In genomic region chr9:134807726-134808125, GRCh38 we compare ENCODE assay signal across 16 cellular contexts.
DNase-seq lines count a peak whose midpoint lies in the region; ATAC-seq, FAIRE-seq and TF ChIP-seq lines count a peak whose summit lies in the region.
"Had no signal": no experiment of that assay in that cellular context is flagged by ENCODE, and none has a peak within 500 bp of the region (broad histone marks: within the 10 kb centered on the region; RNA-seq: fewer than 3 reads in every experiment).

No MANE protein-coding gene starts in this region.

- intact Hi-C loops in prostate gland (cut with DNase I), result no loop called here
- intact Hi-C loops in CD4-positive, alpha-beta memory T cell (cut with micrococcal nuclease), result no loop called here

- H3K4me2 ChIP-seq in astrocyte (ENCODE audit: low read length) (peak overlapping the region; percentile 51), neuronal stem cell (ENCODE audit: insufficient read depth, low read length, poor library complexity, severe bottlenecking) (no peak overlapping the region)

- H3K9ac ChIP-seq in astrocyte (ENCODE audit: low read length), result peak overlapping the region; percentile 23
- no peak overlapping the region for H3K9ac ChIP-seq in neuronal stem cell (ENCODE audit: low read depth, low read length, poor library complexity)

- H3K4ac ChIP-seq in neuronal stem cell (ENCODE audit: low read length), result no peak overlapping the region

- H3K9me3 ChIP-seq in astrocyte (ENCODE audit: insufficient read depth, low read depth, low read length) (no peaks in the 10 kb centered on the region), prostate gland (no peaks in the 10 kb centered on the region), neuronal stem cell (replicated peaks in 1 of 2; ENCODE audit: control insufficient read depth in 2 of 2, insufficient read depth in 1 of 2, low read depth in 1 of 2, low read length in 2 of 2) (no peaks in the 10 kb centered on the region)
- no peaks in the 10 kb centered on the region for H3K9me3 ChIP-seq in CD4-positive, alpha-beta memory T cell (ENCODE audit: control insufficient read depth in 1 of 2, low read length in 2 of 2)
- H3K9me3 ChIP-seq: upper lobe of left lung had no signal

- no peak for TF ChIP-seq POLR2A in prostate gland (IDR thresholded peaks at IDR 0.05)

- peak overlapping the region; percentile 8 for H3K4me3 Mint-ChIP-seq in astrocyte (ENCODE audit: unreplicated experiment)
- no peak overlapping the region for H3K4me3 Mint-ChIP-seq in CD4-positive, alpha-beta memory T cell
- H3K4me3 Mint-ChIP-seq: neural crest cell had no signal

- H3K4me3 ChIP-seq in AG09309 (ENCODE audit: control insufficient read depth, low read depth, low read length), result no peak overlapping the region
- no peak overlapping the region for H3K4me3 ChIP-seq in astrocyte (ENCODE audit: insufficient read depth, low read depth, low read length)
- H3K4me3 ChIP-seq in prostate gland, result no peak overlapping the region
- no peak overlapping the region for H3K4me3 ChIP-seq in CD4-positive, alpha-beta memory T cell (ENCODE audit: low read length in 2 of 2)
- no peak overlapping the region for H3K4me3 ChIP-seq in neuronal stem cell (ENCODE audit: low read length in 2 of 2)
- H3K4me3 ChIP-seq: upper lobe of left lung had no signal

- H3K27me3 ChIP-seq in astrocyte (ENCODE audit: insufficient read depth, low read length), result no peaks in the 10 kb centered on the region
- no peaks in the 10 kb centered on the region for H3K27me3 ChIP-seq in prostate gland (replicated peaks; ENCODE audit: insufficient read depth)
- no peaks in the 10 kb centered on the region for H3K27me3 ChIP-seq in CD4-positive, alpha-beta memory T cell (ENCODE audit: insufficient read depth, low read length)
- H3K27me3 ChIP-seq in neuronal stem cell (ENCODE audit: control insufficient read depth in 3 of 3, insufficient read depth in 3 of 3, low read depth in 1 of 3, low read length in 3 of 3), result peaks cover 0 to 3% (median 0%) of the 10 kb centered on the region in 3 experiments
- H3K27me3 ChIP-seq: upper lobe of left lung had no signal

- H3K27ac Mint-ChIP-seq in astrocyte (ENCODE audit: unreplicated experiment), result peak overlapping the region; percentile 60
- H3K27ac Mint-ChIP-seq in CD4-positive, alpha-beta memory T cell, result no peak overlapping the region

- FAIRE-seq in astrocyte (lab: Jason Lieb, UNC), result peak; percentile 9

- peaks cover 82% of the 10 kb centered on the region for H4K20me1 ChIP-seq in astrocyte (ENCODE audit: insufficient read depth, low read length)

- no peak for TF ChIP-seq CTCF in AG09309 (IDR thresholded peaks at IDR 0.05; ENCODE audit: control insufficient read depth, insufficient read depth, low read depth, low read length, missing control alignments)
- no peak for TF ChIP-seq CTCF in astrocyte (IDR thresholded peaks at IDR 0.05; ENCODE audit: insufficient read depth, low read depth, low read length)
- TF ChIP-seq CTCF in prostate gland (IDR thresholded peaks at IDR 0.05), result no peak

- 23% methylated on average over 4 of the region's 4 CpGs for WGBS in prostate gland
- WGBS in neuronal stem cell (ENCODE audit: extremely low coverage in 2 of 2, insufficient read length in 2 of 2, insufficient replicate concordance in 1 of 2), 2 donors, result no CpG with 5 or more reads among the region's 4 CpGs

- no peaks in the 10 kb centered on the region for H3K27me3 Mint-ChIP-seq in astrocyte (ENCODE audit: low read depth, unreplicated experiment)
- H3K27me3 Mint-ChIP-seq in CD4-positive, alpha-beta memory T cell, result peaks cover 0 to 1% of the 10 kb centered on the region in 2 donors

- CTCF ChIA-PET in CD4-positive, alpha-beta memory T cell (lab: Charles Lee; ENCODE audit: partially characterized antibody), result no interaction called here

- H3K27ac ChIP-seq in astrocyte (ENCODE audit: low read depth, low read length), result peak overlapping the region; percentile 66
- no peak overlapping the region for H3K27ac ChIP-seq in prostate gland
- no peak overlapping the region for H3K27ac ChIP-seq in CD4-positive, alpha-beta memory T cell (ENCODE audit: low read depth, low read length)
- H3K27ac ChIP-seq in neuronal stem cell (replicated peaks; ENCODE audit: low read length), result no peak overlapping the region
- H3K27ac ChIP-seq: upper lobe of left lung had no signal

- H3K9me3 Mint-ChIP-seq in astrocyte (ENCODE audit: unreplicated experiment), result no peaks in the 10 kb centered on the region
- peaks cover 0 to 4% (median 0%) of the 10 kb centered on the region in 8 donors for H3K9me3 Mint-ChIP-seq in CD4-positive, alpha-beta memory T cell
- H3K9me3 Mint-ChIP-seq: neural crest cell had no signal

- H3K4me1 ChIP-seq in astrocyte (ENCODE audit: insufficient read depth, low read length), result peaks cover 56% of the 10 kb centered on the region
- no peaks in the 10 kb centered on the region for H3K4me1 ChIP-seq in prostate gland (replicated peaks)
- H3K4me1 ChIP-seq in CD4-positive, alpha-beta memory T cell (ENCODE audit: insufficient read depth, low read length), result no peaks in the 10 kb centered on the region
- H3K4me1 ChIP-seq in neuronal stem cell (ENCODE audit: control insufficient read depth in 2 of 2, insufficient read depth in 1 of 2, low read depth in 1 of 2, low read length in 2 of 2), result peaks cover 0 to 30% of the 10 kb centered on the region in 2 donors

- H2AFZ ChIP-seq in astrocyte (ENCODE audit: low read depth, low read length) (no peak overlapping the region), neuronal stem cell (ENCODE audit: low read length) (no peak overlapping the region)

- no peak overlapping the region for H2BK15ac ChIP-seq in neuronal stem cell (ENCODE audit: low read length)

- H3K36me3 ChIP-seq in astrocyte (ENCODE audit: insufficient read depth, low read length), result peaks cover 43% of the 10 kb centered on the region
- H3K36me3 ChIP-seq in prostate gland, result no peaks in the 10 kb centered on the region
- no peaks in the 10 kb centered on the region for H3K36me3 ChIP-seq in CD4-positive, alpha-beta memory T cell (ENCODE audit: insufficient read depth, low read length)
- no peaks in the 10 kb centered on the region for H3K36me3 ChIP-seq in neuronal stem cell (replicated peaks in 1 of 2; ENCODE audit: control insufficient read depth in 2 of 2, insufficient read depth in 2 of 2, low read length in 2 of 2)

- H4K91ac ChIP-seq in neuronal stem cell (ENCODE audit: low read depth, low read length, poor library complexity), result no peak overlapping the region

- no peak overlapping the region for H2BK120ac ChIP-seq in neuronal stem cell (ENCODE audit: low read depth, low read length)

- no peak overlapping the region for H3K14ac ChIP-seq in neuronal stem cell (ENCODE audit: low read length)

- H2BK12ac ChIP-seq in neuronal stem cell (ENCODE audit: low read length), result no peak overlapping the region

- H3K4me1 Mint-ChIP-seq in astrocyte (ENCODE audit: low read depth, unreplicated experiment), result peaks cover 54% of the 10 kb centered on the region
- H3K4me1 Mint-ChIP-seq in CD4-positive, alpha-beta memory T cell, result no peaks in the 10 kb centered on the region

- H3K23ac ChIP-seq in neuronal stem cell (ENCODE audit: low read depth, low read length, poor library complexity), result no peak overlapping the region

- no peak overlapping the region for H3K18ac ChIP-seq in neuronal stem cell (ENCODE audit: low read length)

- H4K8ac ChIP-seq in neuronal stem cell (ENCODE audit: low read depth, low read length), result no peak overlapping the region

- DNase-seq in AG09309 (ENCODE audit: low read depth), result peak; percentile 52
- peak; percentile 61 for DNase-seq in astrocyte (ENCODE audit: low read depth)
- DNase-seq in glomerular endothelial cell (ENCODE audit: extremely low read depth, low read depth, low spot score), result peak; percentile 48
- DNase-seq in prostate gland (ENCODE audit: low spot score), result peak; percentile 46
- no peak for DNase-seq in CD4-positive, alpha-beta memory T cell
- no peak for DNase-seq in activated CD8-positive, alpha-beta memory T cell treated with anti-CD3 and anti-CD28 coated beads, Interleukin-2, amount 50 U/mL, for 48 hours
- no peak for DNase-seq in neuronal stem cell (ENCODE audit: low spot score)
- DNase-seq: DMS53, left cardiac atrium, NCI-H1105, NCI-H345, SW 1271, upper lobe of left lung had no signal

- H3K79me1 ChIP-seq in neuronal stem cell (ENCODE audit: low read depth, low read length), result no peaks in the 10 kb centered on the region

- H3K79me2 ChIP-seq in astrocyte (ENCODE audit: insufficient read depth, low read length), result no peaks in the 10 kb centered on the region

- ATAC-seq in GM19328 (IDR thresholded peaks at IDR 0.05; ENCODE audit: unreplicated experiment), result no peak
- ATAC-seq: activated CD4-positive, CD25-positive, alpha-beta regulatory T cell treated with anti-CD3 and anti-CD28 coated beads, Interleukin-2, amount 50 U/mL, for 24 hours had no signal

- H2AK5ac ChIP-seq in neuronal stem cell (ENCODE audit: low read depth, low read length), result no peak overlapping the region

- peaks cover 44% of the 10 kb centered on the region for H3K36me3 Mint-ChIP-seq in astrocyte (ENCODE audit: low read depth, unreplicated experiment)
- no peaks in the 10 kb centered on the region for H3K36me3 Mint-ChIP-seq in CD4-positive, alpha-beta memory T cell

- no peak overlapping the region for H2BK5ac ChIP-seq in neuronal stem cell (ENCODE audit: low read length)

- POLR2A ChIA-PET in CD4-positive, alpha-beta memory T cell (lab: Charles Lee; ENCODE audit: partially characterized antibody), result no interaction called here

Comparison
In these comparisons a context has a peak if more than half of its experiments do, and no peak if none do; other contexts are left out.
1. DNase-seq: peak in AG09309 (single experiment), astrocyte (single experiment), glomerular endothelial cell (single experiment) and prostate gland (single experiment); none in CD4-positive, alpha-beta memory T cell (0 of 5), activated CD8-positive, alpha-beta memory T cell treated with anti-CD3 and anti-CD28 coated beads, Interleukin-2, amount 50 U/mL, for 48 hours (single experiment) and neuronal stem cell (single experiment).